ENCODE assay signal across 8 cellular contexts in genomic region chr3:186783731-186784515, GRCh38. TPM values are rescaled to one million over a fixed set of nuclear protein-coding genes. Genes with fewer than 3 reads are reported as not detected.
DNase-seq lines count a peak whose midpoint lies in the region; ATAC-seq and TF ChIP-seq lines count a peak whose summit lies in the region.

No MANE protein-coding gene starts in this region.

- H3K4me1 ChIP-seq in A673 (ENCODE audit: insufficient read depth, low read length, poor library complexity, severe bottlenecking) (peaks cover 27% of the 10 kb centered on the region), right lobe of liver (peaks cover 0 to 33% (median 10%) of the 10 kb centered on the region in 4 donors)

- H3K4me3 ChIP-seq in A673 (ENCODE audit: low read depth, low read length, poor library complexity, severe bottlenecking) (peak overlapping the region; percentile 77), dorsolateral prefrontal cortex (peak overlapping the region; percentile 61 to 100 (median 95)), right lobe of liver (peak overlapping the region; percentile 78 to 93 (median 80))

- no peak for TF ChIP-seq CTCF in A673 (conservative IDR thresholded peaks at IDR 0.05; ENCODE audit: low read depth, low read length)
- peak in 2 of 56 donors; percentile 9 to 19 for TF ChIP-seq CTCF in dorsolateral prefrontal cortex (IDR thresholded peaks at IDR 0.05 in 54 of 56, conservative IDR thresholded peaks at IDR 0.05 in 2 of 56; ENCODE audit: low read depth in 1 of 56, partially characterized antibody in 56 of 56)
- no peak for TF ChIP-seq CTCF in right lobe of liver (IDR thresholded peaks at IDR 0.05)

- TF ChIP-seq POLR2A in right lobe of liver (IDR thresholded peaks at IDR 0.05), result no peak

- H3K36me3 ChIP-seq in A673 (ENCODE audit: insufficient read depth, low read length, poor library complexity, severe bottlenecking) (peaks cover 52% of the 10 kb centered on the region), right lobe of liver (peaks cover 11 to 48% (median 40%) of the 10 kb centered on the region in 4 donors)

- peak overlapping the region; percentile 98 for H3K27ac ChIP-seq in A673 (ENCODE audit: low read depth, low read length, poor library complexity, severe bottlenecking)
- H3K27ac ChIP-seq in dorsolateral prefrontal cortex, result peak overlapping the region; percentile 94 to 100 (median 100)
- peak overlapping the region; percentile 96 to 98 (median 97) for H3K27ac ChIP-seq in right lobe of liver

- H3K9me3 ChIP-seq in A673 (ENCODE audit: low read depth, low read length, poor library complexity, severe bottlenecking) (no peaks in the 10 kb centered on the region), right lobe of liver (no peaks in the 10 kb centered on the region)

- CTCF ChIA-PET in A673 (lab: Charles Lee), result no interaction called here

- POLR2A ChIA-PET in A673 (lab: Charles Lee; ENCODE audit: low non-redundant PET), result interaction anchor here (0.6 to 0.7 kb wide), 5 partner anchors 47 to 1054 kb away, joined by 4 to 11 read pairs (median 5); partner anchors contain the start of gene RPL39L

- ATAC-seq in GM18861 (IDR thresholded peaks at IDR 0.05; ENCODE audit: unreplicated experiment) (peak; percentile 45), HG03095 (IDR thresholded peaks at IDR 0.05; ENCODE audit: unreplicated experiment) (peak; percentile 73), right lobe of liver (peak; percentile 77 to 88 (median 84))

- H3K27me3 ChIP-seq in A673 (replicated peaks; ENCODE audit: insufficient read depth, low read depth, low read length, poor library complexity), result no peaks in the 10 kb centered on the region
- H3K27me3 ChIP-seq in dorsolateral prefrontal cortex, result no peaks in the 10 kb centered on the region
- no peaks in the 10 kb centered on the region for H3K27me3 ChIP-seq in right lobe of liver

- WGBS in right lobe of liver (ENCODE audit: insufficient coverage, low coverage, low lambda C conversion rate, missing lambda C conversion rate), result under 1% methylated on average over 43 of the region's 56 CpGs

- DNase-seq in A673 (ENCODE audit: low spot score) (peak; percentile 79), NCI-H446 (lab: John Stamatoyannopoulos, UW) (peak; percentile 66 to 83), dorsolateral prefrontal cortex (peak; percentile 71 to 92 (median 88)), right lobe of liver (peak; percentile 86 to 92 (median 91))
- peak; percentile 71 to 77 for DNase-seq in activated CD4-positive, alpha-beta T cell treated with anti-CD3 and anti-CD28 coated beads, Interleukin-2, amount 50 U/mL, for 48 hours
- peak; percentile 74 for DNase-seq in stimulated activated CD4-positive, alpha-beta T cell treated with anti-CD3 and anti-CD28 coated beads, Interleukin-4, amount 100 ng/mL, for 24 hours

- TSS peak; percentile 47 for BruUV-seq in A673 (replicated peaks; lab: Mats Ljungman, UMichigan)

- intact Hi-C loops in A673 (cut with micrococcal nuclease; ENCODE audit: unreplicated experiment) (loop anchor here (10.0 kb wide), 1 partner anchor 169 kb away; the partner anchor contains the start of gene AHSG), dorsolateral prefrontal cortex (cut with DNase I) (loop anchor here (5.0 to 10.0 kb wide), 6 partner anchors 43 to 849 kb away; partner anchors contain the start of genes DNAJB11 (in 2 of the 2), AHSG (in 1 of the 2) and TRA2B (in 1 of the 2)), right lobe of liver (cut with DNase I) (no loop called here)

RNA-seq across cellular contexts. Expression of gene EIF4A2, which starts 0.5 kb away (rescaled TPM):
- total RNA-seq in A673 (2021), result 403 and 435 TPM in 2 replicates
- 100 to 1,000 TPM; 281 to 995 (median 685) TPM for total RNA-seq in dorsolateral prefrontal cortex
- total RNA-seq in right lobe of liver, result 100 to 1,000 TPM in 5 of 6 experiments, 10 to 100 TPM in 1; 98.9 to 234 (median 131) TPM

RNA-seq across cellular contexts. Expression of gene RFC4, which starts 22.4 kb away (rescaled TPM):
- total RNA-seq in A673 (2021) (116 and 120 TPM in 2 replicates), dorsolateral prefrontal cortex (10 to 100 TPM in 114 of 120 experiments, 1 to 10 TPM in 6; 8.3 to 25.2 (median 14.2) TPM), right lobe of liver (10 to 100 TPM in 2 of 6 experiments, 1 to 10 TPM in 4; 4.6 to 17.4 (median 5.6) TPM)

RNA-seq across cellular contexts. Expression of gene ADIPOQ, which starts 58.6 kb away (rescaled TPM):
- not detected in 2 replicates for total RNA-seq in A673 (2021)
- under 1 TPM in 4 of 120 experiments, not detected in 116; 0.07 to 0.14 (median 0.11) TPM for total RNA-seq in dorsolateral prefrontal cortex
- not detected for total RNA-seq in right lobe of liver

Comparison
In these comparisons a context has a peak if more than half of its experiments do, and no peak if none do; other contexts are left out.
1. Peak in every context shown above with its lines: DNase-seq, ATAC-seq, H3K4me3 ChIP-seq and H3K27ac ChIP-seq.
2. intact Hi-C loops: an anchor here in A673 (10.0 kb wide) and dorsolateral prefrontal cortex (5.0 to 10.0 kb wide); none called in right lobe of liver.